Comparison of ENCODE assay signal across 9 cellular contexts in genomic region chr1:246629030-246629429, GRCh38.
DNase-seq lines count a peak whose midpoint lies in the region; ATAC-seq and TF ChIP-seq lines count a peak whose summit lies in the region.
"Had no signal": no experiment of that assay in that cellular context is flagged by ENCODE, and none has a peak within 500 bp of the region (broad histone marks: within the 10 kb centered on the region; RNA-seq: fewer than 3 reads in every experiment).

No MANE protein-coding gene starts in this region.

- H3K27ac Mint-ChIP-seq in chondrocyte (ENCODE audit: unreplicated experiment) (peak overlapping the region; percentile 25), glutamatergic neuron (ENCODE audit: unreplicated experiment) (no peak overlapping the region)

- peaks cover 13% of the 10 kb centered on the region for H3K36me3 Mint-ChIP-seq in chondrocyte (ENCODE audit: low read depth)
- peaks cover 11% of the 10 kb centered on the region for H3K36me3 Mint-ChIP-seq in glutamatergic neuron (ENCODE audit: unreplicated experiment)

- TF ChIP-seq CTCF in chondrocyte (IDR thresholded peaks at IDR 0.05) (no peak), glutamatergic neuron (IDR thresholded peaks at IDR 0.05; ENCODE audit: partially characterized antibody, unreplicated experiment) (no peak)

- H3K4me3 Mint-ChIP-seq in chondrocyte (ENCODE audit: unreplicated experiment) (no peak overlapping the region), glutamatergic neuron (ENCODE audit: unreplicated experiment) (no peak overlapping the region)

- DNase-seq in chondrocyte (ENCODE audit: low spot score): no peak
- DNase-seq in glutamatergic neuron: no peak
- DNase-seq in NCI-H2171 (lab: John Stamatoyannopoulos, UW): no peak
- DNase-seq in NK-92 (lab: John Stamatoyannopoulos, UW; ENCODE audit: unreplicated experiment): no peak
- DNase-seq: activated CD4-positive, alpha-beta T cell treated with anti-CD3 and anti-CD28 coated beads, Interleukin-2, amount 50 U/mL, for 1 hour had no signal

- peak; percentile 97 for ATAC-seq in GM18868 (IDR thresholded peaks at IDR 0.05; ENCODE audit: unreplicated experiment)
- peak; percentile 95 for ATAC-seq in GM21447 (IDR thresholded peaks at IDR 0.05; ENCODE audit: unreplicated experiment)
- peak; percentile 91 for ATAC-seq in HG03095 (IDR thresholded peaks at IDR 0.05; ENCODE audit: unreplicated experiment)
- ATAC-seq: Right ventricle myocardium inferior had no signal

- H3K4me1 Mint-ChIP-seq in chondrocyte (ENCODE audit: low read depth): peaks cover 43% of the 10 kb centered on the region
- H3K4me1 Mint-ChIP-seq in glutamatergic neuron (ENCODE audit: low read depth, unreplicated experiment): no peaks in the 10 kb centered on the region

- H3K27me3 Mint-ChIP-seq in chondrocyte (ENCODE audit: low read depth) (no peaks in the 10 kb centered on the region), glutamatergic neuron (ENCODE audit: unreplicated experiment) (no peaks in the 10 kb centered on the region)

- H3K9me3 Mint-ChIP-seq in chondrocyte (ENCODE audit: low read depth) (no peaks in the 10 kb centered on the region), glutamatergic neuron (ENCODE audit: unreplicated experiment) (peaks cover 4% of the 10 kb centered on the region)
